Comparison of ENCODE assay signal across 8 cellular contexts in genomic region chr11:2885676-2886081, GRCh38. TPM values are rescaled to one million over a fixed set of nuclear protein-coding genes. Genes with fewer than 3 reads are reported as not detected.
DNase-seq lines count a peak whose midpoint lies in the region; ATAC-seq, FAIRE-seq and TF ChIP-seq lines count a peak whose summit lies in the region.

Gene CDKN1C (minus strand): TSS chr11:2885775. CDS start chr11:2885456, 319 bp downstream.

- peaks cover 12% of the 10 kb centered on the region for H3K4me1 Mint-ChIP-seq in Caco-2 (ENCODE audit: low read depth, unreplicated experiment)

- H3K27me3 ChIP-seq in Caco-2 (replicated peaks; ENCODE audit: control insufficient read depth, insufficient read depth, low read length) = no peaks in the 10 kb centered on the region
- H3K27me3 ChIP-seq in neutrophil = peaks cover 88% of the 10 kb centered on the region

- peaks cover 8% of the 10 kb centered on the region for H3K27me3 Mint-ChIP-seq in Caco-2 (ENCODE audit: insufficient read depth, unreplicated experiment)

- H3K27ac Mint-ChIP-seq in Caco-2 (ENCODE audit: unreplicated experiment) = no peak within 1 kb of the TSS

- no TSS peak for BruUV-seq in Caco-2 (replicated peaks; lab: Mats Ljungman, UMichigan)

- intact Hi-C loops in Caco-2 (cut with micrococcal nuclease; ENCODE audit: unreplicated experiment) = loop anchor here (2.0 to 5.0 kb wide), 2 partner anchors 187 to 458 kb away; partner anchors contain the start of gene KCNQ1OT1

- DNase-seq in Caco-2 (peak; percentile 83 to 87), HuH-7.5 (ENCODE audit: low spot score) (peak; percentile 86), SHP77 treated with DMSO at 0.1 percent for 48 hours (lab: John Stamatoyannopoulos, UW) (peak; percentile 39), frontal cortex (ENCODE audit: low spot score in 2 of 2) (peak; percentile 96 to 98)
- peak; percentile 83 for DNase-seq in activated naive CD4-positive, alpha-beta T cell treated with Interleukin-2 at 50 U/mL for 16 hours

- CTCF ChIA-PET in Caco-2 (lab: Charles Lee) = interaction anchor here (1.8 kb wide), 1 partner anchor 354 kb away, joined by 6 read pairs; no protein-coding TSS in a partner anchor

- no peak for TF ChIP-seq CTCF in Caco-2 (IDR thresholded peaks at IDR 0.05; ENCODE audit: insufficient read depth in 1 of 2, low read depth in 1 of 2, low read length in 1 of 2, severe bottlenecking in 1 of 2, unreplicated experiment in 1 of 2)
- TF ChIP-seq CTCF in neutrophil (IDR thresholded peaks at IDR 0.05) = no peak
- TF ChIP-seq CTCF in subcutaneous adipose tissue (IDR thresholded peaks at IDR 0.05; ENCODE audit: low read depth) = no peak

- H3K27ac ChIP-seq in neutrophil = peak within 1 kb of the TSS; percentile 57

- H3K36me3 ChIP-seq in Caco-2 (ENCODE audit: control insufficient read depth, insufficient read depth, low read length) (no peaks in the 10 kb centered on the region), neutrophil (no peaks in the 10 kb centered on the region)

- peaks cover 16% of the 10 kb centered on the region for H3K36me3 Mint-ChIP-seq in Caco-2 (ENCODE audit: insufficient read depth, unreplicated experiment)

- FAIRE-seq in frontal cortex (lab: Jason Lieb, UNC) = no peak

- peak within 1 kb of the TSS; percentile 91 for H3K4me3 Mint-ChIP-seq in Caco-2 (ENCODE audit: unreplicated experiment)

- H3K9me3 ChIP-seq in Caco-2 = no peaks in the 10 kb centered on the region
- no peaks in the 10 kb centered on the region for H3K9me3 ChIP-seq in neutrophil

- peak within 1 kb of the TSS; percentile 59 for H3K4me3 ChIP-seq in Caco-2 (ENCODE audit: low read depth, low read length)
- peak within 1 kb of the TSS; percentile 87 to 96 for H3K4me3 ChIP-seq in neutrophil (ENCODE audit: low read depth in 1 of 2, low read length in 1 of 2)

- POLR2A ChIA-PET in Caco-2 (lab: Charles Lee) = interaction anchor here (0.6 to 1.6 kb wide), 4 partner anchors 20 to 353 kb away, joined by 3 to 7 read pairs (median 4); partner anchors contain the start of gene KCNQ1OT1

- H3K4me1 ChIP-seq in Caco-2 = peaks cover 39% of the 10 kb centered on the region
- peaks cover 21 to 31% of the 10 kb centered on the region in 2 experiments for H3K4me1 ChIP-seq in neutrophil (ENCODE audit: control insufficient read depth in 1 of 2, insufficient read depth in 1 of 2, low read depth in 1 of 2, low read length in 1 of 2)

- no peaks in the 10 kb centered on the region for H3K9me3 Mint-ChIP-seq in Caco-2 (ENCODE audit: unreplicated experiment)

- peak; percentile 69 for ATAC-seq in GM21526 (IDR thresholded peaks at IDR 0.05; ENCODE audit: low FRiP score, unreplicated experiment)

RNA-seq across cellular contexts. Expression of gene CDKN1C, which starts in this region (rescaled TPM):
- total RNA-seq in Caco-2 (2022) = 15.0 and 25.5 TPM in 2 replicates
- total RNA-seq in frontal cortex = 36.7 TPM
- total RNA-seq in subcutaneous adipose tissue = 100 to 1,000 TPM in 3 of 4 donors, 10 to 100 TPM in 1; 73.3 to 347 (median 166) TPM

Comparison
In these comparisons a context has a peak if more than half of its experiments do, and no peak if none do; other contexts are left out.
1. Peak in every context shown above with its lines: DNase-seq, ATAC-seq, H3K4me3 ChIP-seq and H3K27ac ChIP-seq.
2. DNase-seq: peak in every context shown above with its lines; median percentile 97 in frontal cortex; 86 in HuH-7.5; 85 in Caco-2; 83 in activated naive CD4-positive, alpha-beta T cell treated with Interleukin-2 at 50 U/mL for 16 hours; 39 in SHP77 treated with DMSO at 0.1 percent for 48 hours.